Comparison of ENCODE assay signal across 27 cellular contexts in genomic region chr14:39154594-39155189, GRCh38.
"Had no signal": no experiment of that assay in that cellular context is flagged by ENCODE, and none has a peak within 500 bp of the region (broad histone marks: within the 10 kb centered on the region; RNA-seq: fewer than 3 reads in every experiment).

No MANE protein-coding gene starts in this region.

- H3K27ac ChIP-seq: colonic mucosa, esophagus squamous epithelium, heart right ventricle, left ventricle myocardium inferior, lower lobe of right lung, parathyroid adenoma, testis, tibial artery, upper lobe of left lung, uterus had no signal

- H3K4me3 ChIP-seq: colonic mucosa, esophagus squamous epithelium, heart right ventricle, left ventricle myocardium inferior, lower lobe of right lung, smooth muscle cell, testis, tibial artery, upper lobe of left lung, uterus had no signal

- H3K4me3 Mint-ChIP-seq: dendritic cell treated with granulocyte-macrophage colony-stimulating factor and Interleukin-4, amounts not matched to agents 40 ng/mL and 50 ng/mL, for 4 days; natural killer cell had no signal

- H3K27ac Mint-ChIP-seq: dendritic cell treated with granulocyte-macrophage colony-stimulating factor and Interleukin-4, amounts not matched to agents 40 ng/mL and 50 ng/mL, for 4 days; natural killer cell; progenitor cell of endocrine pancreas had no signal

- ATAC-seq: heart right ventricle; left cardiac atrium; lower lobe of right lung; natural killer cell; sciatic nerve; stimulated activated naive CD8-positive, alpha-beta T cell treated with anti-CD3 and anti-CD28 coated beads, Interleukin-15, Interleukin-2, amounts not matched to agents 100 U/mL and 50 U/mL, for 24 hours had no signal

- H3K27me3 ChIP-seq: colonic mucosa, esophagus squamous epithelium, heart right ventricle, testis, tibial artery, upper lobe of left lung, uterus had no signal

- H3K27me3 Mint-ChIP-seq: dendritic cell treated with granulocyte-macrophage colony-stimulating factor and Interleukin-4, amounts not matched to agents 40 ng/mL and 50 ng/mL, for 4 days; progenitor cell of endocrine pancreas had no signal

- H3K4me1 Mint-ChIP-seq: natural killer cell had no signal

- H3K9ac ChIP-seq: parathyroid adenoma had no signal

- DNase-seq: colonic mucosa; effector CD8-positive, alpha-beta T cell; erythroblast; esophagus squamous epithelium; foreskin melanocyte; glutamatergic neuron; heart right ventricle; hippocampal formation; left cardiac atrium; left ventricle myocardium inferior; lower lobe of right lung; natural killer cell; stimulated activated CD4-positive, alpha-beta T cell treated with anti-CD3 and anti-CD28 coated beads, Interleukin-12 subunit alpha, Interleukin-12 subunit beta, amount 100 ng/mL, for 4 hours; stimulated activated CD4-positive, alpha-beta T cell treated with anti-CD3 and anti-CD28 coated beads, Interleukin-1b, Interleukin-23, amount 100 ng/mL, for 48 hours; stimulated activated CD4-positive, alpha-beta T cell treated with anti-CD3 and anti-CD28 coated beads, Interleukin-4, amount 100 ng/mL, for 1 hour; stimulated activated CD8-positive, alpha-beta memory T cell treated with anti-CD3 and anti-CD28 coated beads, Interleukin-4, amount 100 ng/mL, for 48 hours; stimulated activated naive CD8-positive, alpha-beta T cell treated with anti-CD3 and anti-CD28 coated beads, Interleukin-15, Interleukin-2, amounts not matched to agents 100 U/mL and 50 U/mL, for 24 hours; substantia nigra; testis; tibial artery; upper lobe of left lung; uterus had no signal

- H3K4me1 ChIP-seq: colonic mucosa, esophagus squamous epithelium, heart right ventricle, left ventricle myocardium inferior, lower lobe of right lung, parathyroid adenoma, testis, tibial artery, upper lobe of left lung, uterus had no signal

- H3K36me3 ChIP-seq: uterus had no signal

- H3K9me3 ChIP-seq: colonic mucosa, esophagus squamous epithelium, heart right ventricle, left ventricle myocardium inferior, lower lobe of right lung, testis, tibial artery, upper lobe of left lung, uterus had no signal

- H3K9me3 Mint-ChIP-seq: dendritic cell treated with granulocyte-macrophage colony-stimulating factor and Interleukin-4, amounts not matched to agents 40 ng/mL and 50 ng/mL, for 4 days; natural killer cell had no signal
